1 cellular context compared by ENCODE assay signal in genomic region chr3:183167975-183168374, GRCh38. TPM values are rescaled to one million over a fixed set of nuclear protein-coding genes. Genes with fewer than 3 reads are reported as not detected.
"Had no signal": no experiment of that assay in that cellular context is flagged by ENCODE, and none has a peak within 500 bp of the region (broad histone marks: within the 10 kb centered on the region; RNA-seq: fewer than 3 reads in every experiment).

No MANE protein-coding gene starts in this region.

RNA-seq across cellular contexts. Expression of gene LAMP3, which starts 5.4 kb away (rescaled TPM):
- total RNA-seq: G401 had no signal
